7 cellular contexts compared by ENCODE assay signal in genomic region chrX:23694606-23695005, GRCh38. TPM values are rescaled to one million over a fixed set of nuclear protein-coding genes. Genes with fewer than 3 reads are reported as not detected.
A peak's percentile ranks its signal among the peaks of the same experiment; 100 is the strongest.
DNase-seq lines count a peak whose midpoint lies in the region; ATAC-seq and TF ChIP-seq lines count a peak whose summit lies in the region.

No MANE protein-coding gene starts in this region.

- H3K27me3 ChIP-seq in H9 (ENCODE audit: insufficient read depth, low read length): no peaks in the 10 kb centered on the region
- H3K27me3 ChIP-seq in neural cell (ENCODE audit: insufficient read depth, low read depth, low read length): no peaks in the 10 kb centered on the region

- no peak overlapping the region for H2AFZ ChIP-seq in H9 (ENCODE audit: low read length)
- no peak overlapping the region for H2AFZ ChIP-seq in neural cell (ENCODE audit: low read depth, low read length)

- H3K4me1 ChIP-seq in H9 (ENCODE audit: insufficient read depth, low read length): no peaks in the 10 kb centered on the region

- no peak overlapping the region for H2BK15ac ChIP-seq in H9 (ENCODE audit: low read depth, low read length)

- H3K4me3 Mint-ChIP-seq in H9: no peak overlapping the region
- H3K4me3 Mint-ChIP-seq in activated CD4-positive, alpha-beta memory T cell treated with anti-CD3 and anti-CD28 coated beads for 36 hours: no peak overlapping the region

- no peak overlapping the region for H2BK12ac ChIP-seq in H9 (ENCODE audit: insufficient read length, low read depth, low read length)

- H2BK5ac ChIP-seq in H9 (ENCODE audit: insufficient read length, low read length): no peak overlapping the region

- no peaks in the 10 kb centered on the region for H3K79me1 ChIP-seq in H9 (ENCODE audit: insufficient read depth, low read depth, low read length, poor library complexity, severe bottlenecking)

- POLR2A ChIA-PET in activated CD4-positive, alpha-beta memory T cell treated with anti-CD3 and anti-CD28 coated beads for 36 hours (lab: Charles Lee): no interaction called here

- H3K4me1 Mint-ChIP-seq in H9: no peaks in the 10 kb centered on the region
- H3K4me1 Mint-ChIP-seq in activated CD4-positive, alpha-beta memory T cell treated with anti-CD3 and anti-CD28 coated beads for 36 hours (ENCODE audit: low read depth): no peaks in the 10 kb centered on the region

- no peak overlapping the region for H4K8ac ChIP-seq in H9 (replicated peaks; ENCODE audit: insufficient read length, low read depth, low read length)

- H3K4ac ChIP-seq in H9 (ENCODE audit: low read depth, low read length): no peak overlapping the region

- H3K9me3 ChIP-seq in H9 (ENCODE audit: control insufficient read depth, low read depth, low read length) (no peaks in the 10 kb centered on the region), neural cell (ENCODE audit: low read length) (no peaks in the 10 kb centered on the region)

- H3K36me3 Mint-ChIP-seq in H9 (ENCODE audit: insufficient read depth in 1 of 3, low read depth in 3 of 3): no peaks in the 10 kb centered on the region
- no peaks in the 10 kb centered on the region for H3K36me3 Mint-ChIP-seq in activated CD4-positive, alpha-beta memory T cell treated with anti-CD3 and anti-CD28 coated beads for 36 hours

- no peak overlapping the region for H3K4me3 ChIP-seq in fibroblast of mammary gland (ENCODE audit: control insufficient read depth, low read depth, low read length)
- H3K4me3 ChIP-seq in neural cell (ENCODE audit: low read length): no peak overlapping the region

- H3K4me2 ChIP-seq in H9 (ENCODE audit: insufficient read depth, insufficient read length, low read length) (no peak overlapping the region), neural cell (ENCODE audit: low read length) (no peak overlapping the region)

- H2BK120ac ChIP-seq in H9 (ENCODE audit: low read depth, low read length, poor library complexity, severe bottlenecking): no peak overlapping the region

- no peak overlapping the region for H3K9ac ChIP-seq in H9 (ENCODE audit: extremely low read depth, insufficient read length, low read length)
- H3K9ac ChIP-seq in neural cell (ENCODE audit: low read length): no peak overlapping the region

- intact Hi-C loops in activated CD4-positive, alpha-beta memory T cell treated with anti-CD3 and anti-CD28 coated beads for 36 hours (cut with micrococcal nuclease): loop anchor here (1.0 to 2.0 kb wide), 2 partner anchors 88 to 208 kb away; partner anchors contain the start of gene SAT1

- DNase-seq in G401 (ENCODE audit: low spot score) (peak; percentile 44), H9 (peak; percentile 39), NCI-H2227 treated with DMSO at 0.1 percent for 48 hours (lab: John Stamatoyannopoulos, UW) (peak; percentile 20), fibroblast of mammary gland (ENCODE audit: low read depth) (peak; percentile 62)
- DNase-seq in activated CD4-positive, alpha-beta memory T cell treated with anti-CD3 and anti-CD28 coated beads for 36 hours: peak; percentile 46

- H3K23ac ChIP-seq in H9 (ENCODE audit: insufficient read length, low read depth, low read length): no peak overlapping the region

- H2BK20ac ChIP-seq in H9 (ENCODE audit: low read depth, low read length, poor library complexity, severe bottlenecking): no peak overlapping the region

- H3K9me3 Mint-ChIP-seq in H9: no peaks in the 10 kb centered on the region
- no peaks in the 10 kb centered on the region for H3K9me3 Mint-ChIP-seq in activated CD4-positive, alpha-beta memory T cell treated with anti-CD3 and anti-CD28 coated beads for 36 hours

- H3K79me2 ChIP-seq in H9 (ENCODE audit: insufficient read depth, low read length) (no peaks in the 10 kb centered on the region), neural cell (replicated peaks; ENCODE audit: insufficient read depth, low read length) (no peaks in the 10 kb centered on the region)

- in situ Hi-C loops in G401 (cut with HindIII; ENCODE audit: low sequenced_read_pairs): no loop called here

- TF ChIP-seq CTCF in H9 (conservative IDR thresholded peaks at IDR 0.05) (peak; percentile 71), fibroblast of mammary gland (conservative IDR thresholded peaks at IDR 0.05; ENCODE audit: control insufficient read depth, insufficient read depth, low read depth, low read length) (peak; percentile 55), neural cell (IDR thresholded peaks at IDR 0.05; ENCODE audit: poor library complexity, severe bottlenecking) (peak; percentile 41)

- no peak for ATAC-seq in GM18498 (IDR thresholded peaks at IDR 0.05; ENCODE audit: unreplicated experiment)

- TF ChIP-seq RAD21 in neural cell (conservative IDR thresholded peaks at IDR 0.05): peak; percentile 39

- H3F3A ChIP-seq in neural cell (ENCODE audit: insufficient read depth, low read length, poor library complexity, severe bottlenecking): no peaks in the 10 kb centered on the region

- no peaks in the 10 kb centered on the region for H3K9me2 ChIP-seq in neural cell (ENCODE audit: insufficient read depth, low read length)

- H4K91ac ChIP-seq in H9 (ENCODE audit: insufficient read length, low read depth, low read length): no peak overlapping the region

- H3K18ac ChIP-seq in H9 (ENCODE audit: insufficient read length, low read depth, low read length): no peak overlapping the region

- TF ChIP-seq EP300 in neural cell (conservative IDR thresholded peaks at IDR 0.05; ENCODE audit: poor library complexity, severe bottlenecking): no peak

- no peak overlapping the region for H3K14ac ChIP-seq in H9 (ENCODE audit: insufficient read depth, low read length)

- CTCF ChIA-PET in activated CD4-positive, alpha-beta memory T cell treated with anti-CD3 and anti-CD28 coated beads for 36 hours (lab: Charles Lee): interaction anchor here (0.6 to 8.1 kb wide), 4 partner anchors 95 to 360 kb away, joined by 4 to 100 read pairs (median 6); partner anchors contain the start of gene EIF2S3

- no peaks in the 10 kb centered on the region for H3K27me3 Mint-ChIP-seq in H9 (ENCODE audit: low read depth)
- H3K27me3 Mint-ChIP-seq in activated CD4-positive, alpha-beta memory T cell treated with anti-CD3 and anti-CD28 coated beads for 36 hours: no peaks in the 10 kb centered on the region

- H3T11ph ChIP-seq in H9 (ENCODE audit: low read length): no peak overlapping the region

- H3K36me3 ChIP-seq in neural cell (ENCODE audit: insufficient read depth, low read length): no peaks in the 10 kb centered on the region

- no peak overlapping the region for H4K5ac ChIP-seq in H9 (ENCODE audit: insufficient read length, low read depth, low read length)

- no peaks in the 10 kb centered on the region for H3K23me2 ChIP-seq in H9 (ENCODE audit: insufficient read length, low read depth, low read length, poor library complexity, severe bottlenecking)

- no peak overlapping the region for H3K27ac Mint-ChIP-seq in H9
- H3K27ac Mint-ChIP-seq in activated CD4-positive, alpha-beta memory T cell treated with anti-CD3 and anti-CD28 coated beads for 36 hours: no peak overlapping the region

- no peaks in the 10 kb centered on the region for H4K20me1 ChIP-seq in H9 (ENCODE audit: control insufficient read depth, insufficient read depth, insufficient read length)
- no peaks in the 10 kb centered on the region for H4K20me1 ChIP-seq in neural cell (ENCODE audit: insufficient read depth)

- no peak overlapping the region for H3K27ac ChIP-seq in H9 (ENCODE audit: insufficient read length, low read depth, low read length)
- no peak overlapping the region for H3K27ac ChIP-seq in neural cell (ENCODE audit: low read length)

- WGBS in H9 (ENCODE audit: extremely low coverage, insufficient read length, low lambda C conversion rate): no CpG with 5 or more reads among the region's 8 CpGs

- H2AK5ac ChIP-seq in H9 (ENCODE audit: insufficient read length, low read length): no peak overlapping the region

- H3K56ac ChIP-seq in H9 (ENCODE audit: insufficient read length, low read depth, low read length): no peak overlapping the region

TF ChIP-seq in neural cell, 6 proteins besides CTCF, POLR2A, EP300 and RAD21:
- TF ChIP-seq, protein P1, sequence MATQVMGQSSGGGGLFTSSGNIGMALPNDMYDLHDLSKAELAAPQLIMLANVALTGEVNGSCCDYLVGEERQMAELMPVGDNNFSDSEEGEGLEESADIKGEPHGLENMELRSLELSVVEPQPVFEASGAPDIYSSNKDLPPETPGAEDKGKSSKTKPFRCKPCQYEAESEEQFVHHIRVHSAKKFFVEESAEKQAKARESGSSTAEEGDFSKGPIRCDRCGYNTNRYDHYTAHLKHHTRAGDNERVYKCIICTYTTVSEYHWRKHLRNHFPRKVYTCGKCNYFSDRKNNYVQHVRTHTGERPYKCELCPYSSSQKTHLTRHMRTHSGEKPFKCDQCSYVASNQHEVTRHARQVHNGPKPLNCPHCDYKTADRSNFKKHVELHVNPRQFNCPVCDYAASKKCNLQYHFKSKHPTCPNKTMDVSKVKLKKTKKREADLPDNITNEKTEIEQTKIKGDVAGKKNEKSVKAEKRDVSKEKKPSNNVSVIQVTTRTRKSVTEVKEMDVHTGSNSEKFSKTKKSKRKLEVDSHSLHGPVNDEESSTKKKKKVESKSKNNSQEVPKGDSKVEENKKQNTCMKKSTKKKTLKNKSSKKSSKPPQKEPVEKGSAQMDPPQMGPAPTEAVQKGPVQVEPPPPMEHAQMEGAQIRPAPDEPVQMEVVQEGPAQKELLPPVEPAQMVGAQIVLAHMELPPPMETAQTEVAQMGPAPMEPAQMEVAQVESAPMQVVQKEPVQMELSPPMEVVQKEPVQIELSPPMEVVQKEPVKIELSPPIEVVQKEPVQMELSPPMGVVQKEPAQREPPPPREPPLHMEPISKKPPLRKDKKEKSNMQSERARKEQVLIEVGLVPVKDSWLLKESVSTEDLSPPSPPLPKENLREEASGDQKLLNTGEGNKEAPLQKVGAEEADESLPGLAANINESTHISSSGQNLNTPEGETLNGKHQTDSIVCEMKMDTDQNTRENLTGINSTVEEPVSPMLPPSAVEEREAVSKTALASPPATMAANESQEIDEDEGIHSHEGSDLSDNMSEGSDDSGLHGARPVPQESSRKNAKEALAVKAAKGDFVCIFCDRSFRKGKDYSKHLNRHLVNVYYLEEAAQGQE (IDR thresholded peaks at IDR 0.05; ENCODE audit: borderline replicate concordance): no peak
- TF ChIP-seq SMC3 (conservative IDR thresholded peaks at IDR 0.05; ENCODE audit: poor library complexity): no peak
TF ChIP-seq in neural cell: peak in this region for 0.

RNA-seq across cellular contexts. Expression of gene PRDX4, which starts 27.3 kb away (rescaled TPM):
- 212 and 217 TPM in 2 replicates for total RNA-seq in G401 (2014; rRNA removed; shearing (Covaris generic))
- total RNA-seq in H9 (2021): 256 and 267 TPM in 2 replicates
- 10 to 100 TPM; 56.0 to 59.8 TPM for total RNA-seq in activated CD4-positive, alpha-beta memory T cell treated with anti-CD3 and anti-CD28 coated beads for 36 hours
- 75.5 and 83.2 TPM in 2 replicates for polyA plus RNA-seq in neural cell
- polyA minus RNA-seq in neural cell: 26.5 and 29.8 TPM in 2 replicates

RNA-seq across cellular contexts. Expression of gene ACOT9, which starts 48.5 kb away (rescaled TPM):
- 58.6 and 79.3 TPM in 2 replicates for total RNA-seq in G401 (2014; rRNA removed; shearing (Covaris generic))
- total RNA-seq in H9 (2021): 72.3 and 73.4 TPM in 2 replicates
- total RNA-seq in activated CD4-positive, alpha-beta memory T cell treated with anti-CD3 and anti-CD28 coated beads for 36 hours: 10 to 100 TPM; 50.2 to 52.1 TPM
- polyA plus RNA-seq in neural cell: 0.80 and 3.1 TPM in 2 replicates
- 0.46 and 0.49 TPM in 2 replicates for polyA minus RNA-seq in neural cell
